ENCODE assay signal across 1 cellular context in genomic region chr12:109586385-109587296, GRCh38.
A peak's percentile ranks its signal among the peaks of the same experiment; 100 is the strongest.
TF ChIP-seq lines count a peak whose summit lies in the region.

No MANE protein-coding gene starts in this region.

TF ChIP-seq in HepG2, 621 proteins besides CTCF, POLR2A, EP300 and RAD21 (continued from another document and continues in another):
- TF ChIP-seq, protein P1, sequence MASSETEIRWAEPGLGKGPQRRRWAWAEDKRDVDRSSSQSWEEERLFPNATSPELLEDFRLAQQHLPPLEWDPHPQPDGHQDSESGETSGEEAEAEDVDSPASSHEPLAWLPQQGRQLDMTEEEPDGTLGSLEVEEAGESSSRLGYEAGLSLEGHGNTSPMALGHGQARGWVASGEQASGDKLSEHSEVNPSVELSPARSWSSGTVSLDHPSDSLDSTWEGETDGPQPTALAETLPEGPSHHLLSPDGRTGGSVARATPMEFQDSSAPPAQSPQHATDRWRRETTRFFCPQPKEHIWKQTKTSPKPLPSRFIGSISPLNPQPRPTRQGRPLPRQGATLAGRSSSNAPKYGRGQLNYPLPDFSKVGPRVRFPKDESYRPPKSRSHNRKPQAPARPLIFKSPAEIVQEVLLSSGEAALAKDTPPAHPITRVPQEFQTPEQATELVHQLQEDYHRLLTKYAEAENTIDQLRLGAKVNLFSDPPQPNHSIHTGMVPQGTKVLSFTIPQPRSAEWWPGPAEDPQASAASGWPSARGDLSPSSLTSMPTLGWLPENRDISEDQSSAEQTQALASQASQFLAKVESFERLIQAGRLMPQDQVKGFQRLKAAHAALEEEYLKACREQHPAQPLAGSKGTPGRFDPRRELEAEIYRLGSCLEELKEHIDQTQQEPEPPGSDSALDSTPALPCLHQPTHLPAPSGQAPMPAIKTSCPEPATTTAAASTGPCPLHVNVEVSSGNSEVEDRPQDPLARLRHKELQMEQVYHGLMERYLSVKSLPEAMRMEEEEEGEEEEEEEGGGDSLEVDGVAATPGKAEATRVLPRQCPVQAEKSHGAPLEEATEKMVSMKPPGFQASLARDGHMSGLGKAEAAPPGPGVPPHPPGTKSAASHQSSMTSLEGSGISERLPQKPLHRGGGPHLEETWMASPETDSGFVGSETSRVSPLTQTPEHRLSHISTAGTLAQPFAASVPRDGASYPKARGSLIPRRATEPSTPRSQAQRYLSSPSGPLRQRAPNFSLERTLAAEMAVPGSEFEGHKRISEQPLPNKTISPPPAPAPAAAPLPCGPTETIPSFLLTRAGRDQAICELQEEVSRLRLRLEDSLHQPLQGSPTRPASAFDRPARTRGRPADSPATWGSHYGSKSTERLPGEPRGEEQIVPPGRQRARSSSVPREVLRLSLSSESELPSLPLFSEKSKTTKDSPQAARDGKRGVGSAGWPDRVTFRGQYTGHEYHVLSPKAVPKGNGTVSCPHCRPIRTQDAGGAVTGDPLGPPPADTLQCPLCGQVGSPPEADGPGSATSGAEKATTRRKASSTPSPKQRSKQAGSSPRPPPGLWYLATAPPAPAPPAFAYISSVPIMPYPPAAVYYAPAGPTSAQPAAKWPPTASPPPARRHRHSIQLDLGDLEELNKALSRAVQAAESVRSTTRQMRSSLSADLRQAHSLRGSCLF (CRISPR knock-in tag; IDR thresholded peaks at IDR 0.05; ENCODE audit: borderline replicate concordance), result no peak
- no peak for TF ChIP-seq TBL1XR1 (IDR thresholded peaks at IDR 0.05; ENCODE audit: borderline replicate concordance, low read length, partially characterized antibody)
- no peak for TF ChIP-seq SALL2 (CRISPR knock-in tag; IDR thresholded peaks at IDR 0.05)
- TF ChIP-seq TEAD3 (CRISPR knock-in tag; optimal IDR thresholded peaks at IDR 0.05; ENCODE audit: borderline replicate concordance), result peak; percentile 30
- TF ChIP-seq ZBTB7B (CRISPR knock-in tag; IDR thresholded peaks at IDR 0.05), result peak; percentile 27; the same call in 1 of the 2 replicates
- TF ChIP-seq HHEX (CRISPR knock-in tag; IDR thresholded peaks at IDR 0.05), result no peak
- no peak for TF ChIP-seq MTA3 (CRISPR knock-in tag; IDR thresholded peaks at IDR 0.05)
- TF ChIP-seq ZMYM3 (CRISPR knock-in tag; IDR thresholded peaks at IDR 0.05), result 0 out of 2 replicates have a peak, but pooled peaks have one; percentile 9
- TF ChIP-seq, protein P2, sequence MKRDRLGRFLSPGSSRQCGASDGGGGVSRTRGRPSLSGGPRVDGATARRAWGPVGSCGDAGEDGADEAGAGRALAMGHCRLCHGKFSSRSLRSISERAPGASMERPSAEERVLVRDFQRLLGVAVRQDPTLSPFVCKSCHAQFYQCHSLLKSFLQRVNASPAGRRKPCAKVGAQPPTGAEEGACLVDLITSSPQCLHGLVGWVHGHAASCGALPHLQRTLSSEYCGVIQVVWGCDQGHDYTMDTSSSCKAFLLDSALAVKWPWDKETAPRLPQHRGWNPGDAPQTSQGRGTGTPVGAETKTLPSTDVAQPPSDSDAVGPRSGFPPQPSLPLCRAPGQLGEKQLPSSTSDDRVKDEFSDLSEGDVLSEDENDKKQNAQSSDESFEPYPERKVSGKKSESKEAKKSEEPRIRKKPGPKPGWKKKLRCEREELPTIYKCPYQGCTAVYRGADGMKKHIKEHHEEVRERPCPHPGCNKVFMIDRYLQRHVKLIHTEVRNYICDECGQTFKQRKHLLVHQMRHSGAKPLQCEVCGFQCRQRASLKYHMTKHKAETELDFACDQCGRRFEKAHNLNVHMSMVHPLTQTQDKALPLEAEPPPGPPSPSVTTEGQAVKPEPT (CRISPR knock-in tag; IDR thresholded peaks at IDR 0.05; ENCODE audit: low read depth), result no peak
- TF ChIP-seq DMAP1 (CRISPR knock-in tag; IDR thresholded peaks at IDR 0.05), result no peak
- no peak for TF ChIP-seq RBAK (CRISPR knock-in tag; IDR thresholded peaks at IDR 0.05)
- TF ChIP-seq ZNF230 (CRISPR knock-in tag; IDR thresholded peaks at IDR 0.05), result no peak
- TF ChIP-seq, protein P3, sequence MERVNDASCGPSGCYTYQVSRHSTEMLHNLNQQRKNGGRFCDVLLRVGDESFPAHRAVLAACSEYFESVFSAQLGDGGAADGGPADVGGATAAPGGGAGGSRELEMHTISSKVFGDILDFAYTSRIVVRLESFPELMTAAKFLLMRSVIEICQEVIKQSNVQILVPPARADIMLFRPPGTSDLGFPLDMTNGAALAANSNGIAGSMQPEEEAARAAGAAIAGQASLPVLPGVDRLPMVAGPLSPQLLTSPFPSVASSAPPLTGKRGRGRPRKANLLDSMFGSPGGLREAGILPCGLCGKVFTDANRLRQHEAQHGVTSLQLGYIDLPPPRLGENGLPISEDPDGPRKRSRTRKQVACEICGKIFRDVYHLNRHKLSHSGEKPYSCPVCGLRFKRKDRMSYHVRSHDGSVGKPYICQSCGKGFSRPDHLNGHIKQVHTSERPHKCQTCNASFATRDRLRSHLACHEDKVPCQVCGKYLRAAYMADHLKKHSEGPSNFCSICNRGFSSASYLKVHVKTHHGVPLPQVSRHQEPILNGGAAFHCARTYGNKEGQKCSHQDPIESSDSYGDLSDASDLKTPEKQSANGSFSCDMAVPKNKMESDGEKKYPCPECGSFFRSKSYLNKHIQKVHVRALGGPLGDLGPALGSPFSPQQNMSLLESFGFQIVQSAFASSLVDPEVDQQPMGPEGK (CRISPR knock-in tag; IDR thresholded peaks at IDR 0.05), result peak; percentile 50
- TF ChIP-seq, protein P4, sequence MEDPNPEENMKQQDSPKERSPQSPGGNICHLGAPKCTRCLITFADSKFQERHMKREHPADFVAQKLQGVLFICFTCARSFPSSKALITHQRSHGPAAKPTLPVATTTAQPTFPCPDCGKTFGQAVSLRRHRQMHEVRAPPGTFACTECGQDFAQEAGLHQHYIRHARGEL (CRISPR knock-in tag; IDR thresholded peaks at IDR 0.05), result no peak
- TF ChIP-seq EZH2 (conservative IDR thresholded peaks at IDR 0.05; ENCODE audit: low read depth, low read length), result no peak
- no peak for TF ChIP-seq AFF4 (CRISPR knock-in tag; IDR thresholded peaks at IDR 0.05)
- TF ChIP-seq ZNF430 (CRISPR knock-in tag; IDR thresholded peaks at IDR 0.05), result no peak
- TF ChIP-seq ZC3H4 (CRISPR knock-in tag; IDR thresholded peaks at IDR 0.05; ENCODE audit: borderline replicate concordance), result no peak
- TF ChIP-seq HIVEP1 (CRISPR knock-in tag; IDR thresholded peaks at IDR 0.05), result peak; percentile 13; the same call in 1 of the 2 replicates
- TF ChIP-seq ZNF235 (CRISPR knock-in tag; IDR thresholded peaks at IDR 0.05; ENCODE audit: borderline replicate concordance), result no peak
- no peak for TF ChIP-seq CHCHD3 (CRISPR knock-in tag; IDR thresholded peaks at IDR 0.05)
- TF ChIP-seq, protein P5, sequence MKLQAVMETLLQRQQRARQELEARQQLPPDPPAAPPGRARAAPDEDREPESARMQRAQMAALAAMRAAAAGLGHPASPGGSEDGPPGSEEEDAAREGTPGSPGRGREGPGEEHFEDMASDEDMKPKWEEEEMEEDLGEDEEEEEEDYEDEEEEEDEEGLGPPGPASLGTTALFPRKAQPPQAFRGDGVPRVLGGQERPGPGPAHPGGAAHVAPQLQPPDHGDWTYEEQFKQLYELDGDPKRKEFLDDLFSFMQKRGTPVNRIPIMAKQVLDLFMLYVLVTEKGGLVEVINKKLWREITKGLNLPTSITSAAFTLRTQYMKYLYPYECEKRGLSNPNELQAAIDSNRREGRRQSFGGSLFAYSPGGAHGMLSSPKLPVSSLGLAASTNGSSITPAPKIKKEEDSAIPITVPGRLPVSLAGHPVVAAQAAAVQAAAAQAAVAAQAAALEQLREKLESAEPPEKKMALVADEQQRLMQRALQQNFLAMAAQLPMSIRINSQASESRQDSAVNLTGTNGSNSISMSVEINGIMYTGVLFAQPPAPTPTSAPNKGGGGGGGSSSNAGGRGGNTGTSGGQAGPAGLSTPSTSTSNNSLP (IDR thresholded peaks at IDR 0.05; ENCODE audit: low read depth, low read length), result no peak
- TF ChIP-seq ZFY (CRISPR knock-in tag; IDR thresholded peaks at IDR 0.05), result no peak; the same call in 1 of the 2 replicates
- TF ChIP-seq U2AF2 (IDR thresholded peaks at IDR 0.05; ENCODE audit: low read depth, low read length), result no peak
- no peak for TF ChIP-seq RELA (CRISPR knock-in tag; IDR thresholded peaks at IDR 0.05)
- no peak for TF ChIP-seq ZNF451 (CRISPR knock-in tag; IDR thresholded peaks at IDR 0.05)
- no peak for TF ChIP-seq ATRX (CRISPR knock-in tag; IDR thresholded peaks at IDR 0.05; ENCODE audit: borderline replicate concordance)
- TF ChIP-seq SRSF4 (IDR thresholded peaks at IDR 0.05; ENCODE audit: low read depth, low read length, poor library complexity, severe bottlenecking), result no peak
- TF ChIP-seq THAP9 (CRISPR knock-in tag; IDR thresholded peaks at IDR 0.05; ENCODE audit: borderline replicate concordance), result peak; percentile 85; the same call in 1 of the 2 replicates
- TF ChIP-seq CREM (IDR thresholded peaks at IDR 0.05), result peak; percentile 39; the same call in 1 of the 2 replicates
- TF ChIP-seq CREM (CRISPR knock-in tag; IDR thresholded peaks at IDR 0.05), result no peak
- no peak for TF ChIP-seq REPIN1 (CRISPR knock-in tag; IDR thresholded peaks at IDR 0.05; ENCODE audit: borderline replicate concordance, low read depth)
- TF ChIP-seq THAP7 (CRISPR knock-in tag; IDR thresholded peaks at IDR 0.05), result no peak
- no peak for TF ChIP-seq SUZ12 (IDR thresholded peaks at IDR 0.05; ENCODE audit: low read depth, low read length)
- TF ChIP-seq, protein P6, sequence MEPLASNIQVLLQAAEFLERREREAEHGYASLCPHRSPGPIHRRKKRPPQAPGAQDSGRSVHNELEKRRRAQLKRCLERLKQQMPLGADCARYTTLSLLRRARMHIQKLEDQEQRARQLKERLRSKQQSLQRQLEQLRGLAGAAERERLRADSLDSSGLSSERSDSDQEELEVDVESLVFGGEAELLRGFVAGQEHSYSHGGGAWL (CRISPR knock-in tag; IDR thresholded peaks at IDR 0.05), result no peak
- TF ChIP-seq ZNF547 (CRISPR knock-in tag; IDR thresholded peaks at IDR 0.05), result no peak
- peak; percentile 37 for TF ChIP-seq SALL1 (CRISPR knock-in tag; IDR thresholded peaks at IDR 0.05)
- TF ChIP-seq ZNF335 (CRISPR knock-in tag; IDR thresholded peaks at IDR 0.05), result no peak
- no peak for TF ChIP-seq ZNF709 (CRISPR knock-in tag; IDR thresholded peaks at IDR 0.05)
